Comparison of ENCODE assay signal across 18 cellular contexts in the genomic region with DNA sequence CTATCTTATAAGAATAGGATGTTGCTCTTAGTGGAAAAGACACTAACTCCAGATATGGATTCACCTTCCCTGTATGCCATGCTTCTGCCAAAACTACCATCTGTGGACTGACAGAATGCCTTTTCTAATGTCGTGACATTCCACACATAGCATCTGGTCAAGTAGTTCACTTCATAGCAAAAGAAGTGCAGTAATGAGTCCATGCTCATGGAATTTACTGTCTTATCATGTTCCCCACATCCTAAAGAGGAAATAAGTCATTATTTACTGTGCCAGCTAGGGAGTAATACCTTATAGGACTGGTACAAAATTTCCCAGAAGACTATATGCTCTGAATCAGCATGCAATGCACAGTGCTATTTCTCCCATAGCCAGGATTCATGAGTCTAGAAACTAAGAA.
DNase-seq lines count a peak whose midpoint lies in the region.
"Had no signal": no experiment of that assay in that cellular context is flagged by ENCODE, and none has a peak within 500 bp of the region (broad histone marks: within the 10 kb centered on the region; RNA-seq: fewer than 3 reads in every experiment).

No MANE protein-coding gene starts in this region.

- no peak overlapping the region for H2BK12ac ChIP-seq in mesenchymal stem cell (ENCODE audit: low read length in 2 of 2)

- no peak overlapping the region for H3K4me3 ChIP-seq in mesenchymal stem cell (ENCODE audit: insufficient read depth in 1 of 2, low read depth in 1 of 2, low read length in 2 of 2)

- H3K4me1 ChIP-seq in mesenchymal stem cell (ENCODE audit: control insufficient read depth, insufficient read depth, low read depth, low read length) = no peaks in the 10 kb centered on the region
- H3K4me1 ChIP-seq: BE2C had no signal

- no peaks in the 10 kb centered on the region for H3K9me3 ChIP-seq in mesenchymal stem cell (ENCODE audit: control insufficient read depth, low read length)
- H3K9me3 ChIP-seq: BE2C had no signal

- H3K23ac ChIP-seq in mesenchymal stem cell (ENCODE audit: low read length in 2 of 2) = no peak overlapping the region

- no peak overlapping the region for H3K9ac ChIP-seq in mesenchymal stem cell (ENCODE audit: low read length)

- H4K8ac ChIP-seq in mesenchymal stem cell (ENCODE audit: low read length) = no peak overlapping the region

- H2AFZ ChIP-seq in mesenchymal stem cell (ENCODE audit: low read depth, low read length) = no peak overlapping the region

- H3K27ac ChIP-seq in mesenchymal stem cell (ENCODE audit: low read length, poor library complexity, severe bottlenecking) = peak overlapping the region; percentile 79

- H2BK15ac ChIP-seq in mesenchymal stem cell (ENCODE audit: low read depth, poor library complexity, severe bottlenecking) = no peak overlapping the region

- H2BK120ac ChIP-seq in mesenchymal stem cell (ENCODE audit: low read depth, low read length) = no peak overlapping the region

- H2BK5ac ChIP-seq in mesenchymal stem cell (ENCODE audit: low read depth, low read length, poor library complexity, severe bottlenecking) = no peak overlapping the region

- no peak overlapping the region for H3K14ac ChIP-seq in mesenchymal stem cell (ENCODE audit: low read length in 2 of 2)

- H4K91ac ChIP-seq in mesenchymal stem cell (ENCODE audit: low read length) = no peak overlapping the region

- no peaks in the 10 kb centered on the region for H3K79me1 ChIP-seq in mesenchymal stem cell (replicated peaks; ENCODE audit: low read length, poor library complexity, severe bottlenecking)

- no peak overlapping the region for H2AK5ac ChIP-seq in mesenchymal stem cell (ENCODE audit: low read length, severe bottlenecking)

- DNase-seq in ELR (ENCODE audit: low read depth) (peak; percentile 95), RPMI7951 (ENCODE audit: low read depth) (peak; percentile 97), dedifferentiated amniotic fluid mesenchymal stem cell (ENCODE audit: extremely low spot score) (peak; percentile 49), mesenchymal stem cell (peak; percentile 45), NOMO-1 treated with DMSO at 0.1 percent for 48 hours (lab: John Stamatoyannopoulos, UW; ENCODE audit: unreplicated experiment) (no peak), NCI-H526 (lab: John Stamatoyannopoulos, UW) (no peak), cerebellar nuclear complex (lab: John Stamatoyannopoulos, UW) (no peak), DMS 273 (lab: John Stamatoyannopoulos, UW; ENCODE audit: unreplicated experiment) (no peak)
- DNase-seq: activated CD4-positive, alpha-beta T cell treated with anti-CD3 and anti-CD28 coated beads for 36 hours; activated naive CD8-positive, alpha-beta T cell treated with anti-CD3 and anti-CD28 coated beads, Interleukin-2, amount 50 U/mL, for 24 hours; activated T-cell treated with anti-CD3 and anti-CD28 coated beads, Interleukin-2, amount 50 U/mL, for 1 hour; BE2C; DMS79; head of caudate nucleus; naive thymus-derived CD4-positive, alpha-beta T cell; NCI-H1092; NCI-H345; T-helper 17 cell had no signal

- no peaks in the 10 kb centered on the region for H3K27me3 ChIP-seq in mesenchymal stem cell (ENCODE audit: control insufficient read depth in 1 of 2, insufficient read depth in 1 of 2, low read length in 2 of 2)
- H3K27me3 ChIP-seq: BE2C had no signal

- WGBS in mesenchymal stem cell = 0% methylated on average over 1 of the region's 1 CpG

- H3K4ac ChIP-seq in mesenchymal stem cell (ENCODE audit: low read depth in 1 of 2, low read length in 2 of 2) = no peak overlapping the region

- no peak overlapping the region for H3K18ac ChIP-seq in mesenchymal stem cell (ENCODE audit: low read depth in 1 of 2, low read length in 2 of 2)

- no peaks in the 10 kb centered on the region for H3K36me3 ChIP-seq in mesenchymal stem cell (ENCODE audit: control insufficient read depth in 1 of 2, insufficient read depth in 2 of 2, low read depth in 1 of 2, low read length in 2 of 2)
- H3K36me3 ChIP-seq: BE2C had no signal

- no peak overlapping the region for H3K4me2 ChIP-seq in mesenchymal stem cell (ENCODE audit: low read length, poor library complexity, severe bottlenecking)

Comparison
In these comparisons a context has a peak if more than half of its experiments do, and no peak if none do; other contexts are left out.
1. DNase-seq: peak in ELR (single experiment), RPMI7951 (single experiment), dedifferentiated amniotic fluid mesenchymal stem cell (single experiment) and mesenchymal stem cell (single experiment); none in NOMO-1 treated with DMSO at 0.1 percent for 48 hours (single experiment), NCI-H526 (0 of 2), cerebellar nuclear complex (0 of 2) and DMS 273 (single experiment).